21 cellular contexts compared by ENCODE assay signal in the genomic region with DNA sequence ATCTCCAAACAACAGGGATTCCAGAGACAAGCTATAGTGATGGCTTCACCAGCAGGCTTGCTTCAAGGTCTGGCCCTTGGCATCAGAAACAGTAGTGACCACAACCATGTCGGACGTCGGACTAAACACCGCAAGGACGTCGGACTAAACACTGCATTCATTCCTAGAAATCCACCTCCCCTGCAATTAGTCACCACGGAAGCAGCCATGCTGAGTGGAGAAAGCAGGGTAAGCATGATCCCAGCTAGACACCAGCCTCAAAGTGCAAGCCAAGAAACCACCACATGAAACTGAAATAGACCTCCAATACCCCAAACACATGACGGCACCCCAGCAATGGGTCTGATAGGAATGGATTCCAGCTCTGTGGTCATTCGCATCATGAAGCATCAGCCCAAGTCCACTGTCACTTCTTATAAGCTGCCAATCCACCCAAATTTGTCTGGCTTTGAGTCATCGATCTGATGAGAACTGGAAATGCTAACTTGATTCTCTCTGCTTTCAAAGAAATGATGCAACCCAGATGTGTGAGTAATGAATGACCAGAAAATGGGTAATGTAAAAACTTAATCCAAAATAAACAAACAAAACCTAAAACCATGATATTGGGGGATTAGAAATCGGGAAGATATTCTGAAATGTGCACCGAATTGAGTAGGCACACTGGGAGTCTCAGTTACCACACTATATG.
DNase-seq lines count a peak whose midpoint lies in the region; ATAC-seq, FAIRE-seq and TF ChIP-seq lines count a peak whose summit lies in the region.
"Had no signal": no experiment of that assay in that cellular context is flagged by ENCODE, and none has a peak within 500 bp of the region (broad histone marks: within the 10 kb centered on the region; RNA-seq: fewer than 3 reads in every experiment).

No MANE protein-coding gene starts in this region.

- FAIRE-seq in urothelium cell line (lab: Jason Lieb, UNC), result peak; percentile 5
- FAIRE-seq: islet of Langerhans had no signal

- peaks cover 32% of the 10 kb centered on the region for H3K9me3 Mint-ChIP-seq in MCF 10A (ENCODE audit: unreplicated experiment)

- H3K79me2 ChIP-seq in mammary epithelial cell (ENCODE audit: insufficient read depth, low read length), result no peaks in the 10 kb centered on the region

- H3K27me3 Mint-ChIP-seq in MCF 10A (ENCODE audit: insufficient read depth, unreplicated experiment), result no peaks in the 10 kb centered on the region
- H3K27me3 Mint-ChIP-seq: activated CD4-positive, alpha-beta T cell treated with anti-CD3 and anti-CD28 coated beads for 36 hours; activated naive CD4-positive, alpha-beta T cell treated with anti-CD3 and anti-CD28 coated beads, Interleukin-2, amount 10 ng/mL, durations not matched to agents 7 days and 5 days had no signal

- ATAC-seq in HG03097 (IDR thresholded peaks at IDR 0.05; ENCODE audit: low FRiP score, unreplicated experiment), result no peak
- ATAC-seq: activated CD4-positive, alpha-beta T cell treated with anti-CD3 and anti-CD28 coated beads for 36 hours; CD8-positive, alpha-beta T cell had no signal

- H4K20me1 ChIP-seq in mammary epithelial cell (ENCODE audit: insufficient read depth, low read length), result no peaks in the 10 kb centered on the region

- in situ Hi-C loops in mammary epithelial cell (cut with MboI; ENCODE audit: low sequenced_read_pairs in 2 of 2), result no loop called here

- POLR2A ChIA-PET in MCF 10A (lab: Yijun Ruan, JAX), result interaction anchor here (0.6 to 0.7 kb wide), 2 partner anchors 95 to 651 kb away, joined by 3 to 4 read pairs; no protein-coding TSS in a partner anchor

- no peak overlapping the region for H3K4me3 ChIP-seq in mammary epithelial cell (replicated peaks in 1 of 3; ENCODE audit: insufficient read depth in 1 of 3, low read depth in 2 of 3, low read length in 3 of 3)
- H3K4me3 ChIP-seq in adipocyte (ENCODE audit: low read length), result no peak overlapping the region
- H3K4me3 ChIP-seq: tibial artery had no signal

- H3K4me1 ChIP-seq in mammary epithelial cell (ENCODE audit: insufficient read depth, low read length), result no peaks in the 10 kb centered on the region
- H3K4me1 ChIP-seq in adipocyte (ENCODE audit: control insufficient read depth, insufficient read depth, low read length), result peaks cover 2% of the 10 kb centered on the region
- H3K4me1 ChIP-seq: tibial artery had no signal

- intact Hi-C loops in MCF 10A (cut with micrococcal nuclease), result no loop called here
- intact Hi-C loops in mammary epithelial cell (cut with micrococcal nuclease), result no loop called here

- no peaks in the 10 kb centered on the region for H3K4me1 Mint-ChIP-seq in MCF 10A (ENCODE audit: insufficient read depth, unreplicated experiment)
- H3K4me1 Mint-ChIP-seq: activated CD4-positive, alpha-beta T cell treated with anti-CD3 and anti-CD28 coated beads for 36 hours; activated naive CD4-positive, alpha-beta T cell treated with anti-CD3 and anti-CD28 coated beads, Interleukin-2, amount 10 ng/mL, durations not matched to agents 7 days and 5 days; IgD-negative memory B cell had no signal

- H3K36me3 ChIP-seq in mammary epithelial cell (ENCODE audit: insufficient read depth, low read length), result no peaks in the 10 kb centered on the region
- no peaks in the 10 kb centered on the region for H3K36me3 ChIP-seq in adipocyte (ENCODE audit: control insufficient read depth, insufficient read depth, low read length, severe bottlenecking)
- H3K36me3 ChIP-seq: tibial artery had no signal

- no peak overlapping the region for H2AFZ ChIP-seq in mammary epithelial cell (ENCODE audit: low read depth, low read length)

- H3K27ac Mint-ChIP-seq in MCF 10A (ENCODE audit: low read depth, unreplicated experiment), result no peak overlapping the region
- H3K27ac Mint-ChIP-seq: activated CD4-positive, alpha-beta T cell treated with anti-CD3 and anti-CD28 coated beads for 36 hours; activated naive CD4-positive, alpha-beta T cell treated with anti-CD3 and anti-CD28 coated beads, Interleukin-2, amount 10 ng/mL, durations not matched to agents 7 days and 5 days; CD8-positive, alpha-beta T cell had no signal

- no peak overlapping the region for H3K4me2 ChIP-seq in mammary epithelial cell (ENCODE audit: insufficient read depth, low read depth, low read length)

- BruUV-seq in MCF 10A (replicated peaks; lab: Mats Ljungman, UMichigan) (no TSS peak), mammary epithelial cell (replicated peaks; lab: Mats Ljungman, UMichigan) (no TSS peak)

- H3K36me3 Mint-ChIP-seq in MCF 10A (ENCODE audit: insufficient read depth, unreplicated experiment), result no peaks in the 10 kb centered on the region
- H3K36me3 Mint-ChIP-seq: activated naive CD4-positive, alpha-beta T cell treated with anti-CD3 and anti-CD28 coated beads, Interleukin-2, amount 10 ng/mL, durations not matched to agents 7 days and 5 days; CD8-positive, alpha-beta T cell; IgD-negative memory B cell had no signal

- CTCF ChIA-PET in MCF 10A (lab: Yijun Ruan, JAX) (interaction anchor here (0.5 to 0.7 kb wide), 3 partner anchors 15 to 57 kb away, joined by 3 read pairs; no protein-coding TSS in a partner anchor), mammary epithelial cell (lab: Charles Lee; ENCODE audit: low non-redundant PET) (no interaction called here)

- H3K9me3 ChIP-seq in mammary epithelial cell (replicated peaks; ENCODE audit: insufficient read depth, low read length) (peaks cover 5% of the 10 kb centered on the region), adipocyte (ENCODE audit: control insufficient read depth, low read length) (peaks cover 8% of the 10 kb centered on the region)

- peak; percentile 67 for DNase-seq in MCF 10A (ENCODE audit: unreplicated experiment)
- no peak for DNase-seq in mammary epithelial cell
- DNase-seq in adipocyte (ENCODE audit: low read depth), result peak; percentile 61
- DNase-seq in fibroblast of the conjunctiva (ENCODE audit: low read depth), result peak; percentile 14
- peak; percentile 50 for DNase-seq in urothelium cell line (ENCODE audit: low spot score)
- DNase-seq in NCI-H2196 (lab: John Stamatoyannopoulos, UW; ENCODE audit: unreplicated experiment), result no peak
- DNase-seq in HT-29 (ENCODE audit: low spot score), result no peak
- DNase-seq: activated CD4-positive, alpha-beta T cell treated with anti-CD3 and anti-CD28 coated beads for 36 hours; activated naive CD4-positive, alpha-beta T cell treated with anti-CD3 and anti-CD28 coated beads, Interleukin-2, amount 10 ng/mL, durations not matched to agents 7 days and 5 days; caudate nucleus; CD8-positive, alpha-beta T cell; effector memory CD4-positive, alpha-beta T cell; GOT3; NCI-H1105; NCI-H2171; T-helper 2 cell; tibial artery had no signal

- dilution Hi-C loops in mammary epithelial cell (cut with HindIII; ENCODE audit: low sequenced_read_pairs), result no loop called here

- TF ChIP-seq CTCF in MCF 10A (IDR thresholded peaks at IDR 0.05; ENCODE audit: unreplicated experiment) (no peak), mammary epithelial cell (conservative IDR thresholded peaks at IDR 0.05 in 1 of 2, IDR thresholded peaks at IDR 0.05 in 1 of 2; ENCODE audit: extremely low read depth in 1 of 2, insufficient read depth in 1 of 2, low read depth in 1 of 2, low read length in 2 of 2) (no peak)

- H3K9ac ChIP-seq in mammary epithelial cell (ENCODE audit: insufficient read depth, low read length) (no peak overlapping the region), adipocyte (ENCODE audit: low read length) (no peak overlapping the region)

- H3K27ac ChIP-seq in mammary epithelial cell (ENCODE audit: insufficient read depth, low read depth, low read length), result no peak overlapping the region
- H3K27ac ChIP-seq: 22Rv1, tibial artery had no signal

- 78% methylated on average over 9 of the region's 12 CpGs for WGBS in mammary epithelial cell (ENCODE audit: low coverage, missing lambda C conversion rate)

- H3K27me3 ChIP-seq in mammary epithelial cell (ENCODE audit: insufficient read depth, low read length) (no peaks in the 10 kb centered on the region), adipocyte (replicated peaks; ENCODE audit: control insufficient read depth, insufficient read depth, low read length) (no peaks in the 10 kb centered on the region)
- H3K27me3 ChIP-seq: tibial artery had no signal

- no peak overlapping the region for H3K4me3 Mint-ChIP-seq in MCF 10A (ENCODE audit: unreplicated experiment)
- H3K4me3 Mint-ChIP-seq: activated CD4-positive, alpha-beta T cell treated with anti-CD3 and anti-CD28 coated beads for 36 hours; activated naive CD4-positive, alpha-beta T cell treated with anti-CD3 and anti-CD28 coated beads, Interleukin-2, amount 10 ng/mL, durations not matched to agents 7 days and 5 days; CD8-positive, alpha-beta T cell; IgD-negative memory B cell had no signal

Comparison
In these comparisons a context has a peak if more than half of its experiments do, and no peak if none do; other contexts are left out.
1. DNase-seq: peak in MCF 10A (single experiment), adipocyte (single experiment), fibroblast of the conjunctiva (single experiment) and urothelium cell line (single experiment); none in mammary epithelial cell (single experiment), NCI-H2196 (single experiment) and HT-29 (single experiment).